In genomic region chr16:14071576-14072271, GRCh38 we compare ENCODE assay signal across 8 cellular contexts.
DNase-seq lines count a peak whose midpoint lies in the region; ATAC-seq and TF ChIP-seq lines count a peak whose summit lies in the region.

No MANE protein-coding gene starts in this region.

- DNase-seq in stimulated activated CD8-positive, alpha-beta memory T cell treated with anti-CD3 and anti-CD28 coated beads, Interleukin-12 subunit alpha, Interleukin-12 subunit beta, amount 100 ng/mL, for 4 hours (ENCODE audit: low read depth) = peak; percentile 8
- no peak for DNase-seq in NCI-H2107 treated with DMSO at 0.1 percent for 48 hours (lab: John Stamatoyannopoulos, UW; ENCODE audit: unreplicated experiment)
- no peak for DNase-seq in LoVo (ENCODE audit: low spot score)

- peak; percentile 35 for ATAC-seq in GM18502 (IDR thresholded peaks at IDR 0.05; ENCODE audit: poor library complexity, unreplicated experiment)
- ATAC-seq in HG03354 (IDR thresholded peaks at IDR 0.05; ENCODE audit: poor library complexity, severe bottlenecking, unreplicated experiment) = peak; percentile 38

- H3K9me3 Mint-ChIP-seq in activated naive CD8-positive, alpha-beta T cell (ENCODE audit: low read depth) = no peaks in the 10 kb centered on the region

- peak overlapping the region; percentile 89 for H3K4me3 ChIP-seq in iPS-18c (ENCODE audit: insufficient read depth, low read depth, low read length)

- peaks cover 4% of the 10 kb centered on the region for H3K27me3 Mint-ChIP-seq in activated naive CD8-positive, alpha-beta T cell

- peaks cover 20% of the 10 kb centered on the region for H3K4me1 Mint-ChIP-seq in activated naive CD8-positive, alpha-beta T cell (ENCODE audit: low read depth)

- no peaks in the 10 kb centered on the region for H3K9me3 ChIP-seq in iPS-18c (ENCODE audit: control insufficient read depth, insufficient read depth, low read length)

- TF ChIP-seq CTCF in 22Rv1 (IDR thresholded peaks at IDR 0.05) = no peak

- no peaks in the 10 kb centered on the region for H3K36me3 Mint-ChIP-seq in activated naive CD8-positive, alpha-beta T cell

- peak overlapping the region; percentile 90 for H3K27ac Mint-ChIP-seq in activated naive CD8-positive, alpha-beta T cell

- H3K4me3 Mint-ChIP-seq in activated naive CD8-positive, alpha-beta T cell = peak overlapping the region; percentile 91

- H3K27ac ChIP-seq in 22Rv1 = peak overlapping the region; percentile 86
